ENCODE assay signal across 15 cellular contexts in the genomic region with DNA sequence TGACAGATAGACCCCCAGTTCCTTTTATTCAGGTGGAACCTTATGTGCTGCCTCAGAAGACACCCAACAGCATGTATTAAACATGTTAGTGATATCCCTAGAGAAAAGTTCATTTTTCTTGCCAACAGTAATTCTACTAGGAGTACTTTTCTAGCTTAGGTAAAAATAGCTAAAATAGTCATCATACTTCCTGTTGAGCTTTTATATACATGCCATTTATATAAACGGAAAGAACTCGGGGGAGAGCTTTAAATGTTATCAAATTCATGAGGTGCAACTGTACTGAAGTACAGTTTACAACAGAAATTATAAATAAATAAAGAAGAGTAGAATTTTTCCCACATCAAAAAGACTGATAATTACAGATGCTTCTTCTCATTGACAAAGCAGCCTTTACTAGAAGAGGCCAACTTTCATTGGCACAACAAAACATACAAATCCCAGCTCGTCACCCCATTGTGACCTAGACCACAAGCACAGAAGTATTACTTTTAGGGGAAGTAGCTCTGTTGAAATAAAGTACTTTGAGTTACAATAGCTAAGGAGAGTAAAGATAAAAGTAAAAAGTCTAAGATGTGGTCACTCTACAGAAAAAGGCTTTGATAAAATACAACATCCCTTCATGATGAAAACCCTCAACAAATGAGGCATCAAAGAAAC. TPM values are rescaled to one million over a fixed set of nuclear protein-coding genes. Genes with fewer than 3 reads are reported as not detected.
DNase-seq lines count a peak whose midpoint lies in the region; ATAC-seq and TF ChIP-seq lines count a peak whose summit lies in the region.
"Had no signal": no experiment of that assay in that cellular context is flagged by ENCODE, and none has a peak within 500 bp of the region (broad histone marks: within the 10 kb centered on the region; RNA-seq: fewer than 3 reads in every experiment).

No MANE protein-coding gene starts in this region.

- H3K27me3 Mint-ChIP-seq in activated B cell treated with CpG ODN at 0.5 μM for 24 hours, result no peaks in the 10 kb centered on the region
- no peaks in the 10 kb centered on the region for H3K27me3 Mint-ChIP-seq in stimulated activated memory B cell treated with anti-CD40 and anti-IgM and Interleukin-4, amounts not matched to agents 10 μg/mL and 1 μg/mL and 100 μg/mL, for 72 hours

- peak; percentile 62 for ATAC-seq in activated B cell treated with CpG ODN at 0.5 μM for 24 hours (ENCODE audit: low read depth)
- ATAC-seq in stimulated activated memory B cell treated with anti-CD40 and anti-IgM and Interleukin-4, amounts not matched to agents 10 μg/mL and 1 μg/mL and 100 μg/mL, for 72 hours, result no peak

- H3K4me1 Mint-ChIP-seq in activated B cell treated with CpG ODN at 0.5 μM for 24 hours, result peaks cover 73% of the 10 kb centered on the region
- peaks cover 54% of the 10 kb centered on the region for H3K4me1 Mint-ChIP-seq in stimulated activated memory B cell treated with anti-CD40 and anti-IgM and Interleukin-4, amounts not matched to agents 10 μg/mL and 1 μg/mL and 100 μg/mL, for 72 hours

- CTCF ChIA-PET in activated B cell treated with CpG ODN at 0.5 μM for 24 hours (lab: Charles Lee), result interaction anchor here (1.6 kb wide), 1 partner anchor 43 kb away, joined by 5 read pairs; no protein-coding TSS in a partner anchor

- H3K4me3 Mint-ChIP-seq in activated B cell treated with CpG ODN at 0.5 μM for 24 hours, result peak overlapping the region; percentile 38
- no peak overlapping the region for H3K4me3 Mint-ChIP-seq in stimulated activated memory B cell treated with anti-CD40 and anti-IgM and Interleukin-4, amounts not matched to agents 10 μg/mL and 1 μg/mL and 100 μg/mL, for 72 hours

- H3K27ac Mint-ChIP-seq in activated B cell treated with CpG ODN at 0.5 μM for 24 hours, result peak overlapping the region; percentile 81
- peak overlapping the region; percentile 47 for H3K27ac Mint-ChIP-seq in stimulated activated memory B cell treated with anti-CD40 and anti-IgM and Interleukin-4, amounts not matched to agents 10 μg/mL and 1 μg/mL and 100 μg/mL, for 72 hours

- intact Hi-C loops in activated B cell treated with CpG ODN at 0.5 μM for 24 hours (cut with micrococcal nuclease), result loop anchor here (1.0 kb wide), 1 partner anchor 9 kb away; no protein-coding TSS in a partner anchor

- DNase-seq in HCEC 1CT, result peak; percentile 11
- DNase-seq in MV-4-11 (lab: John Stamatoyannopoulos, UW), result peak; percentile 74
- no peak for DNase-seq in activated B cell treated with CpG ODN at 0.5 μM for 24 hours
- DNase-seq in islet precursor cell, result no peak
- no peak for DNase-seq in NCI-H2081 (lab: John Stamatoyannopoulos, UW)
- DNase-seq in NCI-H2171 treated with DMSO at 0.1 percent for 48 hours (lab: John Stamatoyannopoulos, UW), result no peak
- DNase-seq in NCI-H510A treated with DMSO at 0.1 percent for 48 hours (lab: John Stamatoyannopoulos, UW), result no peak
- DNase-seq: DMS153, KBM-7, NCI-H1436, NCI-H2107, NCI-H345, NCI-H69, SIG-M5 had no signal

- no peak for TF ChIP-seq CTCF in activated B cell treated with CpG ODN at 0.5 μM for 24 hours (IDR thresholded peaks at IDR 0.05)

- H3K36me3 Mint-ChIP-seq in activated B cell treated with CpG ODN at 0.5 μM for 24 hours (ENCODE audit: low read depth), result peaks cover 2% of the 10 kb centered on the region
- peaks cover 8% of the 10 kb centered on the region for H3K36me3 Mint-ChIP-seq in stimulated activated memory B cell treated with anti-CD40 and anti-IgM and Interleukin-4, amounts not matched to agents 10 μg/mL and 1 μg/mL and 100 μg/mL, for 72 hours

- POLR2A ChIA-PET in activated B cell treated with CpG ODN at 0.5 μM for 24 hours (lab: Charles Lee), result interaction anchor here (1.2 to 1.7 kb wide), 3 partner anchors 9 to 231 kb away, joined by 4 to 11 read pairs (median 6); no protein-coding TSS in a partner anchor

- H3K9me3 Mint-ChIP-seq in activated B cell treated with CpG ODN at 0.5 μM for 24 hours, result peaks cover 10% of the 10 kb centered on the region
- H3K9me3 Mint-ChIP-seq in stimulated activated memory B cell treated with anti-CD40 and anti-IgM and Interleukin-4, amounts not matched to agents 10 μg/mL and 1 μg/mL and 100 μg/mL, for 72 hours, result peaks cover 10% of the 10 kb centered on the region

RNA-seq across cellular contexts. Expression of a gene that starts 59.1 kb away (rescaled TPM):
- not detected in 2 replicates for total RNA-seq in activated B cell treated with CpG ODN at 0.5 μM for 24 hours

Comparison
In these comparisons a context has a peak if more than half of its experiments do, and no peak if none do; other contexts are left out.
1. DNase-seq: peak in HCEC 1CT (single experiment) and MV-4-11 (single experiment); none in activated B cell treated with CpG ODN at 0.5 μM for 24 hours (single experiment), islet precursor cell (single experiment), NCI-H2081 (0 of 2), NCI-H2171 treated with DMSO at 0.1 percent for 48 hours (single experiment) and NCI-H510A treated with DMSO at 0.1 percent for 48 hours (single experiment).